In the genomic region with DNA sequence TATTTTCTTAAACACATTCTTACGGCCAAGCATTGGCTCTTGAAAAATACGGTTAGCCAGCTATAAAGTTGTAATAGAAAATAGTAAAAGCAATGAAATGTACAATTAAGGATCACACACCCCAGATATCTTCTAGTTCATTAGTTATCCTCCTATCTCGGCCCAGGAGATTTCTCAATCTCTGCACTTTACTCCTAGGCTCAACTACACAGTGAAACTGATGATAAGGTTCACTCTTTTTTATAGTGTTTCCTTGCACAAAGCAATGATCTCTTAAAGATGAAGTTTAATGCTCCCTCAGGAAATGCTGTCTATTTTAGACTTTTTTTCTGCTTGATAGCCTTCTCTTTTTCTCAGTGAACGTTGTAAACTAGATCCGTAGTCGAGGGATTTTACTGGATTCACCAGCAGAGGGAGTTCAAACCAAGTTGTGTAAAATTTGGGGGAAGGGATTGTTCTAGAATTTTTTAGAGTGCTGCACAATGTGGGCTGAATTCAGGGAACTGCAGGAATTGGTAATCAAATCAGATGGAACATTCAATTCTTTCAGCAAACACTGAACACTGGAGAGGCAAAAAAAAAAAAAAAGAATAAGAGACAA, we compare ENCODE assay signal across 9 cellular contexts.
A peak's percentile ranks its signal among the peaks of the same experiment; 100 is the strongest.
DNase-seq lines count a peak whose midpoint lies in the region; ATAC-seq, FAIRE-seq and TF ChIP-seq lines count a peak whose summit lies in the region.
"Had no signal": no experiment of that assay in that cellular context is flagged by ENCODE, and none has a peak within 500 bp of the region (broad histone marks: within the 10 kb centered on the region; RNA-seq: fewer than 3 reads in every experiment).

No MANE protein-coding gene starts in this region.

- H3K9me3 Mint-ChIP-seq in type B pancreatic cell, result no peaks in the 10 kb centered on the region

- DNase-seq in heart right ventricle (no peak), right cardiac atrium (no peak), OCI-LY7 (ENCODE audit: low spot score) (peak; percentile 2), fibroblast of villous mesenchyme (ENCODE audit: low read depth) (peak; percentile 5), type B pancreatic cell (ENCODE audit: extremely low spot score, unreplicated experiment) (no peak), frontal cortex (ENCODE audit: low spot score in 2 of 2) (no peak)
- DNase-seq in activated CD4-positive, alpha-beta T cell treated with anti-CD3 and anti-CD28 coated beads for 4 hours, result no peak

- H3K4me3 ChIP-seq in heart right ventricle, result no peak overlapping the region
- H3K4me3 ChIP-seq in right cardiac atrium (ENCODE audit: low read length), result no peak overlapping the region
- no peak overlapping the region for H3K4me3 ChIP-seq in OCI-LY7 (ENCODE audit: low read depth, low read length, poor library complexity, severe bottlenecking)
- H3K4me3 ChIP-seq in fibroblast of villous mesenchyme (ENCODE audit: low read depth, low read length), result no peak overlapping the region

- no peak overlapping the region for H3K27ac ChIP-seq in heart right ventricle
- H3K27ac ChIP-seq in right cardiac atrium (ENCODE audit: low read length), result no peak overlapping the region
- H3K27ac ChIP-seq in OCI-LY7 (ENCODE audit: low read depth, low read length, poor library complexity, severe bottlenecking), result no peak overlapping the region

- intact Hi-C loops in heart right ventricle (cut with DNase I) (no loop called here), right cardiac atrium (cut with DNase I) (no loop called here), OCI-LY7 (cut with micrococcal nuclease; ENCODE audit: unreplicated experiment) (no loop called here)

- H2AFZ ChIP-seq in OCI-LY7 (ENCODE audit: low read length), result no peak overlapping the region

- H3K4me1 Mint-ChIP-seq in type B pancreatic cell (ENCODE audit: unreplicated experiment), result no peaks in the 10 kb centered on the region

- H3K27ac Mint-ChIP-seq in type B pancreatic cell, result no peak overlapping the region

- H3K27me3 ChIP-seq in heart right ventricle (no peaks in the 10 kb centered on the region), right cardiac atrium (ENCODE audit: control insufficient read depth, insufficient read depth) (no peaks in the 10 kb centered on the region)

- H3K4me3 Mint-ChIP-seq in type B pancreatic cell, result no peak overlapping the region

- peaks cover 0 to 8% (median 0%) of the 10 kb centered on the region in 9 donors for H3K4me1 ChIP-seq in heart right ventricle
- H3K4me1 ChIP-seq in right cardiac atrium (ENCODE audit: control insufficient read depth, insufficient read depth, low read length), result no peaks in the 10 kb centered on the region
- no peaks in the 10 kb centered on the region for H3K4me1 ChIP-seq in OCI-LY7 (ENCODE audit: insufficient read depth, low read length, poor library complexity, severe bottlenecking)

- no peaks in the 10 kb centered on the region for H4K20me1 ChIP-seq in OCI-LY7 (ENCODE audit: insufficient read depth, low read length)

- H3K4me2 ChIP-seq in OCI-LY7 (ENCODE audit: low read length), result no peak overlapping the region

- no peaks in the 10 kb centered on the region for H3K9me2 ChIP-seq in OCI-LY7 (ENCODE audit: insufficient read depth, low read length)

- no peaks in the 10 kb centered on the region for H3K79me2 ChIP-seq in OCI-LY7 (ENCODE audit: insufficient read depth, low read depth, low read length)

- H3K36me3 ChIP-seq in heart right ventricle (no peaks in the 10 kb centered on the region), OCI-LY7 (ENCODE audit: insufficient read depth, low read length) (no peaks in the 10 kb centered on the region)

- BruUV-seq in OCI-LY7 (replicated peaks; lab: Mats Ljungman, UMichigan), result no TSS peak

- POLR2A ChIA-PET in OCI-LY7 (lab: Charles Lee), result no interaction called here

- no peak for ATAC-seq in heart right ventricle
- no peak for ATAC-seq in right cardiac atrium
- no peak for ATAC-seq in GM21360 (IDR thresholded peaks at IDR 0.05; ENCODE audit: unreplicated experiment)

- H3K9me3 ChIP-seq in heart right ventricle (no peaks in the 10 kb centered on the region), right cardiac atrium (ENCODE audit: control insufficient read depth, low read length) (no peaks in the 10 kb centered on the region), OCI-LY7 (ENCODE audit: low read length) (no peaks in the 10 kb centered on the region)

- no peak for FAIRE-seq in frontal cortex (lab: Jason Lieb, UNC)
- FAIRE-seq: endometrium had no signal

- peaks cover 3% of the 10 kb centered on the region for H3K27me3 Mint-ChIP-seq in type B pancreatic cell

- TF ChIP-seq CTCF in heart right ventricle (IDR thresholded peaks at IDR 0.05) (peak in 6 of 9 donors; percentile 31 to 50 (median 40)), OCI-LY7 (conservative IDR thresholded peaks at IDR 0.05; ENCODE audit: low read length) (peak; percentile 47; the same call in 1 of the 2 replicates), fibroblast of villous mesenchyme (IDR thresholded peaks at IDR 0.05; ENCODE audit: insufficient read depth, low read depth, low read length) (peak; percentile 36), type B pancreatic cell (conservative IDR thresholded peaks at IDR 0.05) (peak; percentile 74)

- H3K36me3 Mint-ChIP-seq in type B pancreatic cell, result no peaks in the 10 kb centered on the region

- WGBS in heart right ventricle, 2 donors, result 46 to 50% methylated on average over 6 of the region's 6 CpGs
- 36% methylated on average over 6 of the region's 6 CpGs for WGBS in right cardiac atrium

- CTCF ChIA-PET in OCI-LY7 (lab: Charles Lee; ENCODE audit: unreplicated experiment), result no interaction called here

Comparison
In these comparisons a context has a peak if more than half of its experiments do, and no peak if none do; other contexts are left out.
1. DNase-seq: peak in OCI-LY7 (single experiment) and fibroblast of villous mesenchyme (single experiment); none in heart right ventricle (0 of 2), right cardiac atrium (0 of 3), type B pancreatic cell (single experiment), activated CD4-positive, alpha-beta T cell treated with anti-CD3 and anti-CD28 coated beads for 4 hours (0 of 2) and frontal cortex (0 of 2).
2. Peak in every context shown above with its lines, with median percentiles within 50 percentile points of each other: CTCF ChIP-seq.